ENCODE assay signal across 8 cellular contexts in the genomic region with DNA sequence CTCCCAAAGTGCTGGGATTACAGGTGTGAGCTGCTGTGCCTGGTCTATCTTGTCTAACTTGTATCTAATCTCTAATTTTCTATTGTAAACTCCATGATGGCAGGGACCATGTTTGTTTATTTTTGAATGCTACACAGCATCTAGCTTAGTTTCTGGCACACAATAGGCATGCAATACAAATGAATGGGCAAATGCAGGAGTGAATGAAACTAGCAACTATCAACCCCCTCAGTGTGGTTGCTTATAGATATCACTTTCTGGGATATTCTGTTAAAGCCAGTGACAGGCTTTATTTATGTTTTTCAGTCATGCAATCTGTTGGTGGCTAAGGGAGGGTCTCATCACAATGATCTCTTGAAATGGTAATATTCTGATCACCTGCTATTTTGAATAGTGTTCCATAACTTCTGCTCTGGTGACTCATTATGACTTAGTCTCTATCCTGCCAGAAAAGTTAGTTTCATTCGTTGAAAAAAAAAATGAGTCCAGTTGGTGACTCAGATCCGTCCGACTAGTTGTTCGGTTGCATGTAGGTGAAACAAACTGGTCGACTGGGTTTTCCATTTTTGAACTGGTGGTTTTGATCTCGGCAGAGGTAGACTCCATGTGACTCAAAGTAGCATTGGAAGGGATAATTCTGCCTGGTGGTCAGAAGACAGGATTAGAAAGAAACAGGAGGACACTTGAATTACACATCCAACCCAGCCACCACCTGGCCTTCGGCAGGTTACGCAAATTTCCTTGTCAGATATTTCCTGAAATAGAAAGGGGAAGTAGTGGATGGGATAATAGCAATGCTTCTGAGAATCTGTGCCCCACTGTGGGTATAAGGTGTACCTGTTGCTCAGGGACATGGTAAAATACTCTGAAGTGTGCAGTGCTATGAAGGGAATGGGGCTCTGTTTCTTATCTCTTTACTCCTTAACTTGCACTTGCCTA.
DNase-seq lines count a peak whose midpoint lies in the region; ATAC-seq lines count a peak whose summit lies in the region.

No MANE protein-coding gene starts in this region.

- peaks cover 13% of the 10 kb centered on the region for H3K36me3 Mint-ChIP-seq in activated T-helper 2 cell treated with anti-CD3 and anti-CD28 coated beads, Interferon-gamma antibody, Interleukin-2, Interleukin-4, amounts not matched to agents 10 μg/mL and 5 μg/mL and 100 μg/mL, durations not matched to agents 14 hours and 24 hours and 36 hours (ENCODE audit: low read depth)

- ATAC-seq in GM21390 (IDR thresholded peaks at IDR 0.05; ENCODE audit: unreplicated experiment), result peak; percentile 57
- peak; percentile 72 for ATAC-seq in HG03558 (IDR thresholded peaks at IDR 0.05; ENCODE audit: extremely low read depth, unreplicated experiment)

- H3K27me3 Mint-ChIP-seq in activated T-helper 2 cell treated with anti-CD3 and anti-CD28 coated beads, Interferon-gamma antibody, Interleukin-2, Interleukin-4, amounts not matched to agents 10 μg/mL and 5 μg/mL and 100 μg/mL, durations not matched to agents 14 hours and 24 hours and 36 hours (ENCODE audit: low read depth), result no peaks in the 10 kb centered on the region

- peak overlapping the region; percentile 47 for H3K4me3 Mint-ChIP-seq in activated T-helper 2 cell treated with anti-CD3 and anti-CD28 coated beads, Interferon-gamma antibody, Interleukin-2, Interleukin-4, amounts not matched to agents 10 μg/mL and 5 μg/mL and 100 μg/mL, durations not matched to agents 14 hours and 24 hours and 36 hours (ENCODE audit: low read depth)

- H3K9me3 Mint-ChIP-seq in activated T-helper 2 cell treated with anti-CD3 and anti-CD28 coated beads, Interferon-gamma antibody, Interleukin-2, Interleukin-4, amounts not matched to agents 10 μg/mL and 5 μg/mL and 100 μg/mL, durations not matched to agents 14 hours and 24 hours and 36 hours, result peaks cover 3% of the 10 kb centered on the region

- DNase-seq in AML-193 (lab: John Stamatoyannopoulos, UW), result peak; percentile 11 to 24
- peak; percentile 55 for DNase-seq in activated T-helper 2 cell treated with anti-CD3 and anti-CD28 coated beads, Interferon-gamma antibody, Interleukin-2, Interleukin-4, amounts not matched to agents 10 μg/mL and 5 μg/mL and 100 μg/mL, durations not matched to agents 14 hours and 24 hours and 36 hours (ENCODE audit: low spot score)
- DNase-seq in kidney glomerular epithelial cell (lab: John Stamatoyannopoulos, UW), result no peak
- DNase-seq in effector CD4-positive, alpha-beta T cell, result no peak
- DNase-seq in NCI-H2081 treated with DMSO at 0.1 percent for 48 hours (lab: John Stamatoyannopoulos, UW), result no peak
- no peak for DNase-seq in NCI-H510A (lab: John Stamatoyannopoulos, UW)

- H3K27ac Mint-ChIP-seq in activated T-helper 2 cell treated with anti-CD3 and anti-CD28 coated beads, Interferon-gamma antibody, Interleukin-2, Interleukin-4, amounts not matched to agents 10 μg/mL and 5 μg/mL and 100 μg/mL, durations not matched to agents 14 hours and 24 hours and 36 hours, result peak overlapping the region; percentile 80

- intact Hi-C loops in activated T-helper 2 cell treated with anti-CD3 and anti-CD28 coated beads, Interferon-gamma antibody, Interleukin-2, Interleukin-4, amounts not matched to agents 10 μg/mL and 5 μg/mL and 100 μg/mL, durations not matched to agents 14 hours and 24 hours and 36 hours (cut with micrococcal nuclease), result loop anchor here (1.0 to 5.0 kb wide), 15 partner anchors 43 to 1164 kb away; no protein-coding TSS in a partner anchor

- H3K4me1 Mint-ChIP-seq in activated T-helper 2 cell treated with anti-CD3 and anti-CD28 coated beads, Interferon-gamma antibody, Interleukin-2, Interleukin-4, amounts not matched to agents 10 μg/mL and 5 μg/mL and 100 μg/mL, durations not matched to agents 14 hours and 24 hours and 36 hours (ENCODE audit: low read depth), result peaks cover 62% of the 10 kb centered on the region

Comparison
In these comparisons a context has a peak if more than half of its experiments do, and no peak if none do; other contexts are left out.
1. DNase-seq: peak in AML-193 (2 of 2) and activated T-helper 2 cell treated with anti-CD3 and anti-CD28 coated beads, Interferon-gamma antibody, Interleukin-2, Interleukin-4, amounts not matched to agents 10 μg/mL and 5 μg/mL and 100 μg/mL, durations not matched to agents 14 hours and 24 hours and 36 hours (single experiment); none in kidney glomerular epithelial cell (single experiment), effector CD4-positive, alpha-beta T cell (single experiment), NCI-H2081 treated with DMSO at 0.1 percent for 48 hours (single experiment) and NCI-H510A (single experiment).